ENCODE assay signal across 19 cellular contexts in genomic region chr17:78494189-78494960, GRCh38.
"Had no signal": no experiment of that assay in that cellular context is flagged by ENCODE, and none has a peak within 500 bp of the region (broad histone marks: within the 10 kb centered on the region; RNA-seq: fewer than 3 reads in every experiment).

No MANE protein-coding gene starts in this region.

- DNase-seq: effector memory CD8-positive, alpha-beta T cell; gastrocnemius medialis; mesendoderm; naive B cell; sigmoid colon; stimulated activated CD4-positive, alpha-beta T cell treated with anti-CD3 and anti-CD28 coated beads, Interleukin-12 subunit alpha, Interleukin-12 subunit beta, amount 100 ng/mL, for 4 hours; stimulated activated CD4-positive, alpha-beta T cell treated with anti-CD3 and anti-CD28 coated beads, Interleukin-2, amount 100 ng/mL, for 48 hours; stimulated activated naive CD4-positive, alpha-beta T cell treated with Interleukin-2 at 50 U/mL for 16 hours; tibial artery; uterus had no signal

- H3K4me1 Mint-ChIP-seq: naive B cell, nephron had no signal

- H3K9me3 Mint-ChIP-seq: effector memory CD8-positive, alpha-beta T cell; naive B cell; nephron had no signal

- H3K36me3 ChIP-seq: esophagus muscularis mucosa, gastrocnemius medialis, heart right ventricle, left lung, sigmoid colon, suprapubic skin, tibial artery, upper lobe of left lung, uterus had no signal

- H3K4me3 Mint-ChIP-seq: effector memory CD8-positive, alpha-beta T cell; naive B cell; nephron had no signal

- H3K27ac Mint-ChIP-seq: naive B cell, nephron had no signal

- H3K4me3 ChIP-seq: esophagus muscularis mucosa, gastrocnemius medialis, heart right ventricle, left lung, lung, sigmoid colon, skin epidermis, suprapubic skin, tibial artery, upper lobe of left lung, uterus had no signal

- H3K27me3 ChIP-seq: left lung, sigmoid colon, suprapubic skin, upper lobe of left lung, uterus had no signal

- H3K27ac ChIP-seq: epithelial cell of prostate, esophagus muscularis mucosa, gastrocnemius medialis, left lung, sigmoid colon, skin epidermis, suprapubic skin, tibial artery, uterus had no signal

- H3K4me1 ChIP-seq: gastrocnemius medialis, sigmoid colon, suprapubic skin, tibial artery, uterus had no signal

- H3K36me3 Mint-ChIP-seq: naive B cell had no signal

- ATAC-seq: effector memory CD8-positive, alpha-beta T cell; gastrocnemius medialis; left lung had no signal

- H3K9me3 ChIP-seq: esophagus muscularis mucosa, gastrocnemius medialis, heart right ventricle, left lung, sigmoid colon, suprapubic skin, tibial artery, upper lobe of left lung, uterus had no signal
